Comparison of ENCODE assay signal across 8 cellular contexts in the genomic region with DNA sequence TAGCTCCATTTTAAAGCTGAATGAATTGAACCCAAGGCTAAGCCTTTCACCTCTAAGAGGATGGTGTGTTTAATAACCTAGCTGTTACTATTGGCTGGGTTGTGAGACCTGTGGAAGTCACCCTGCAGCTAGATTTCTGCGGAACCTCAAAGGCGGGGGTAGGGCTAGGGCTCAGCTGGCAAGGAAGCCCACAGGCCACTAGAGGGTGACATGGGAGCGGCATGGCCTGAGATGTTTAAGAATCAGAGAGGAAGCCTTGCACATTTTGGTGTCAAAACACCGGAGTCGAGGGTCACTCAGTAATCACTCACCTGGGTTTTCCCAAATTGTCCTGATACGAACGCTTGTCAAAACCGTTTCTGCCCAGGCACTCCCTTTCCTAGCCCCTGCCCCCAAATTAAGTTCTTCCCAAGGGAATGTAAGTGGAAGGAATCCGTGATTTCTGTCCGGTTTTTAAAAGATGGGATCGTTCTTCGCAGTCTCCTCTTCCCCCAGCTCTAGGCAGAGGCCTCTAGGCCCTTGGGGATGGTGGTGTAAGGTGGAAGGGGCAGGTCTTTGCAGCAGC. TPM values are rescaled to one million over a fixed set of nuclear protein-coding genes. Genes with fewer than 3 reads are reported as not detected.
DNase-seq lines count a peak whose midpoint lies in the region; ATAC-seq and TF ChIP-seq lines count a peak whose summit lies in the region.

No MANE protein-coding gene starts in this region.

- DNase-seq in NCI-H748 (lab: John Stamatoyannopoulos, UW; ENCODE audit: unreplicated experiment) (peak; percentile 13), NCI-H748 treated with DMSO at 0.1 percent for 48 hours (lab: John Stamatoyannopoulos, UW) (no peak), NCI-H82 (lab: John Stamatoyannopoulos, UW) (peak; percentile 77), fibroblast of villous mesenchyme (ENCODE audit: low read depth) (no peak), T1000 (lab: John Stamatoyannopoulos, UW) (no peak)
- peak; percentile 73 for DNase-seq in activated CD8-positive, alpha-beta memory T cell treated with anti-CD3 and anti-CD28 coated beads, Interleukin-2, amount 50 U/mL, for 48 hours
- peak; percentile 49 to 58 (median 50) for DNase-seq in stimulated activated CD4-positive, alpha-beta T cell treated with anti-CD3 and anti-CD28 coated beads, Interleukin-12 subunit alpha, Interleukin-12 subunit beta, amount 100 ng/mL, for 48 hours (ENCODE audit: low read depth in 2 of 3, low spot score in 1 of 3)

- no peak for ATAC-seq in GM19035 (IDR thresholded peaks at IDR 0.05; ENCODE audit: unreplicated experiment)

- H3K4me3 ChIP-seq in fibroblast of villous mesenchyme (ENCODE audit: low read depth, low read length): no peak overlapping the region

- TF ChIP-seq CTCF in fibroblast of villous mesenchyme (IDR thresholded peaks at IDR 0.05; ENCODE audit: insufficient read depth, low read depth, low read length): peak; percentile 57

RNA-seq across cellular contexts. Expression of gene ACAD9, which starts 3.8 kb away (rescaled TPM):
- total RNA-seq in fibroblast of villous mesenchyme: 35.8 and 41.6 TPM in 2 replicates

Comparison
In these comparisons a context has a peak if more than half of its experiments do, and no peak if none do; other contexts are left out.
1. DNase-seq: peak in NCI-H748 (single experiment), NCI-H82 (single experiment), activated CD8-positive, alpha-beta memory T cell treated with anti-CD3 and anti-CD28 coated beads, Interleukin-2, amount 50 U/mL, for 48 hours (single experiment) and stimulated activated CD4-positive, alpha-beta T cell treated with anti-CD3 and anti-CD28 coated beads, Interleukin-12 subunit alpha, Interleukin-12 subunit beta, amount 100 ng/mL, for 48 hours (3 of 3); none in NCI-H748 treated with DMSO at 0.1 percent for 48 hours (single experiment), fibroblast of villous mesenchyme (single experiment) and T1000 (single experiment).